8 cellular contexts compared by ENCODE assay signal in the genomic region with DNA sequence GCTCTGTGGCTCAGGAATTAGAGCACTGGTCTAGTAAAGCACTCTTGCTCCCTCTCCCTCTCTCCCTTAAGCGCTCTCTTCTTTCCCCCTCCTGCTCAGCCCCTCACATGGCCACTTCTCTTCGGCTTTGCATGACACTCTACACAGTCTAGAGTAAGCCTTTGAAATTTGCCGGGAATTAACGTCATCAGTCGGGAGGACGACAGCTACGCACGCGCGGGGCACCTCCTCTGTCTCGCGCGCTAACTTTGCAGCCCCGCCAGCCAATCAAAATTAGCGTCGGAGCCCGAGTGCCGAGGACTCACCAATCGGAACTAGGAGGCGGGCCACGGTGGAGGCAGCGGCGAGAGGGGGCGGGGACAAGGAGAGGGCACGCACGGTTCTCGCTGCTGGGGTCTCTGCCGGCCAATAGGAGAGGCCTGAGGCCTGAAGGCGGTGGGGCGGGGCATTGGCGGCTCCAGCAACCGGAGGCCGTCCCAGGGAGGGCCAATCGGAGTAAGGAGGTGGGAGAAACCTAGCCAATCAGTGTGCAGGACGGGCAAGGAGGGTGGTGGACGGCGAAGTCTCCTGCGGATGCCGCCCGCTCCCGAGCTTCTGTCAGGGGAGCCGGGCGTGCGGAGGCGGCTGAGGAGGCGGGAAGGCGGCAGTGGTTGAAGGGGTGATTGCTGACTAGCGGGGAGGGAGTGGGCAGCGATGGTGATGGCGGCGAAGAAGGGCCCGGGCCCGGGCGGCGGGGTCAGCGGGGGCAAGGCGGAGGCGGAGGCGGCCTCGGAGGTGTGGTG.
DNase-seq lines count a peak whose midpoint lies in the region; ATAC-seq and TF ChIP-seq lines count a peak whose summit lies in the region.

A gene with protein sequence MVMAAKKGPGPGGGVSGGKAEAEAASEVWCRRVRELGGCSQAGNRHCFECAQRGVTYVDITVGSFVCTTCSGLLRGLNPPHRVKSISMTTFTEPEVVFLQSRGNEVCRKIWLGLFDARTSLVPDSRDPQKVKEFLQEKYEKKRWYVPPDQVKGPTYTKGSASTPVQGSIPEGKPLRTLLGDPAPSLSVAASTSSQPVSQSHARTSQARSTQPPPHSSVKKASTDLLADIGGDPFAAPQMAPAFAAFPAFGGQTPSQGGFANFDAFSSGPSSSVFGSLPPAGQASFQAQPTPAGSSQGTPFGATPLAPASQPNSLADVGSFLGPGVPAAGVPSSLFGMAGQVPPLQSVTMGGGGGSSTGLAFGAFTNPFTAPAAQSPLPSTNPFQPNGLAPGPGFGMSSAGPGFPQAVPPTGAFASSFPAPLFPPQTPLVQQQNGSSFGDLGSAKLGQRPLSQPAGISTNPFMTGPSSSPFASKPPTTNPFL (plus strand): TSS at position 550 of the 782 bp plus-strand sequence. CDS start 144 bp downstream, at position 694.

- TF ChIP-seq CTCF in AG09309 (IDR thresholded peaks at IDR 0.05; ENCODE audit: control insufficient read depth, insufficient read depth, low read depth, low read length, missing control alignments) = no peak

- H3K27ac Mint-ChIP-seq in central memory CD8-positive, alpha-beta T cell (ENCODE audit: low read depth) = peak within 1 kb of the TSS; percentile 90

- peak within 1 kb of the TSS; percentile 94 for H3K4me3 Mint-ChIP-seq in central memory CD8-positive, alpha-beta T cell

- H3K9me3 Mint-ChIP-seq in central memory CD8-positive, alpha-beta T cell = no peaks in the 10 kb centered on the region

- ATAC-seq in GM19025 (IDR thresholded peaks at IDR 0.05; ENCODE audit: low read depth, unreplicated experiment) (peak; percentile 96), HG03342 (IDR thresholded peaks at IDR 0.05; ENCODE audit: unreplicated experiment) (peak; percentile 93)
- peak; percentile 96 for ATAC-seq in central memory CD8-positive, alpha-beta T cell (replicated peaks; ENCODE audit: extremely low read depth, poor library complexity, severe bottlenecking)

- no peaks in the 10 kb centered on the region for H3K27me3 Mint-ChIP-seq in central memory CD8-positive, alpha-beta T cell

- H3K36me3 Mint-ChIP-seq in central memory CD8-positive, alpha-beta T cell (ENCODE audit: insufficient read depth) = peaks cover 11% of the 10 kb centered on the region

- peak; percentile 96 for DNase-seq in AG09309 (ENCODE audit: low read depth)
- DNase-seq in NCI-H446 (lab: John Stamatoyannopoulos, UW) = peak; percentile 96 to 99
- DNase-seq in activated CD4-positive, CD25-positive, alpha-beta regulatory T cell treated with anti-CD3 and anti-CD28 coated beads, Interleukin-2, amount 50 U/mL, for 16 hours (ENCODE audit: low read depth, low spot score) = peak; percentile 100
- DNase-seq in central memory CD8-positive, alpha-beta T cell (ENCODE audit: low spot score in 2 of 2) = peak; percentile 99 to 100
- DNase-seq in iris pigment epithelial cell (ENCODE audit: low read depth) = peak; percentile 100
- DNase-seq in stimulated activated CD4-positive, alpha-beta T cell treated with anti-CD3 and anti-CD28 coated beads, Interleukin-12 subunit alpha, Interleukin-12 subunit beta, amount 100 ng/mL, for 24 hours (ENCODE audit: low read depth in 2 of 2) = peak; percentile 100

- H3K4me1 Mint-ChIP-seq in central memory CD8-positive, alpha-beta T cell = peaks cover 47% of the 10 kb centered on the region

- peak within 1 kb of the TSS; percentile 76 for H3K4me3 ChIP-seq in AG09309 (ENCODE audit: control insufficient read depth, low read depth, low read length)

Comparison
In these comparisons a context has a peak if more than half of its experiments do, and no peak if none do; other contexts are left out.
1. Peak in every context shown above with its lines: DNase-seq, ATAC-seq and H3K4me3 ChIP-seq.